Comparison of ENCODE assay signal across 9 cellular contexts in the genomic region with DNA sequence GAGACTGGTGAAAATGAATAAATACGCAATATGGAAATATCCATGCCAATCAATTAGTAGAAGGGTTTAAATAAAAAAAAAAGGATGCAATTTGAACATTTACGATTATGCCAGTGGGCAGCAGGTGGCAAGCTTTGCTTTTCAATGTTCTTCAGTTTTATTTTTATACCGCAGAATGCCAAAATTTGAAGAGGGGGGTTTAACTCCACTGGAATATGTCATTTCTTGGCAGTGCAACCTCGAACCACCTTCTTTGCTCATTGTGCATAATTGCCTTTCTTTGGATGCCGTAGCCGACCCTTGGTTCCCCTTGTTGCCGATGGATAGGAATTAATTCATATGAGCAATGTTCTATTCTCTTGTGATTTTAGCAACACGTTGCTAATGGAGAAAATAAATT.
DNase-seq lines count a peak whose midpoint lies in the region; ATAC-seq and TF ChIP-seq lines count a peak whose summit lies in the region.
"Had no signal": no experiment of that assay in that cellular context is flagged by ENCODE, and none has a peak within 500 bp of the region (broad histone marks: within the 10 kb centered on the region; RNA-seq: fewer than 3 reads in every experiment).

No MANE protein-coding gene starts in this region.

- no peak for ATAC-seq in GM18498 (IDR thresholded peaks at IDR 0.05; ENCODE audit: unreplicated experiment)
- no peak for ATAC-seq in activated T-cell treated with anti-CD3 and anti-CD28 coated beads, Interleukin-2, amount 50 U/mL, for 72 hours (replicated peaks in 1 of 2)
- ATAC-seq in GM21423 (IDR thresholded peaks at IDR 0.05; ENCODE audit: unreplicated experiment), result no peak

- no peaks in the 10 kb centered on the region for H3K36me3 Mint-ChIP-seq in activated T-cell treated with anti-CD3 and anti-CD28 coated beads, Interleukin-2, amount 50 U/mL, for 72 hours (ENCODE audit: insufficient read depth in 2 of 2)

- DNase-seq in GM12864 (ENCODE audit: low read depth) (no peak), RPMI7951 (ENCODE audit: low read depth) (peak; percentile 54), fibroblast of the aortic adventitia (ENCODE audit: low read depth) (peak; percentile 86), retinal pigment epithelial cell (ENCODE audit: low read depth) (no peak), foreskin melanocyte (no peak)
- DNase-seq in activated T-cell treated with anti-CD3 and anti-CD28 coated beads, Interleukin-2, amount 50 U/mL, for 72 hours, result no peak
- DNase-seq: NCI-H2029 treated with DMSO at 0.1 percent for 48 hours had no signal

- peaks cover 22% of the 10 kb centered on the region for H3K27me3 Mint-ChIP-seq in activated T-cell treated with anti-CD3 and anti-CD28 coated beads, Interleukin-2, amount 50 U/mL, for 72 hours (ENCODE audit: low read depth)

- H3K9me3 Mint-ChIP-seq in activated T-cell treated with anti-CD3 and anti-CD28 coated beads, Interleukin-2, amount 50 U/mL, for 72 hours, result no peaks in the 10 kb centered on the region

- H3K4me3 ChIP-seq in GM12864 (ENCODE audit: low read depth, low read length) (no peak overlapping the region), fibroblast of the aortic adventitia (ENCODE audit: low read depth, low read length) (peak overlapping the region; percentile 43), retinal pigment epithelial cell (ENCODE audit: low read length) (no peak overlapping the region)

- H3K27ac Mint-ChIP-seq in activated T-cell treated with anti-CD3 and anti-CD28 coated beads, Interleukin-2, amount 50 U/mL, for 72 hours, result no peak overlapping the region

- H3K4me3 Mint-ChIP-seq in activated T-cell treated with anti-CD3 and anti-CD28 coated beads, Interleukin-2, amount 50 U/mL, for 72 hours, result no peak overlapping the region

- TF ChIP-seq CTCF in GM12864 (IDR thresholded peaks at IDR 0.05; ENCODE audit: low read depth, low read length, missing control alignments), result peak; percentile 2
- peak; percentile 63 for TF ChIP-seq CTCF in fibroblast of the aortic adventitia (IDR thresholded peaks at IDR 0.05; ENCODE audit: insufficient read depth, low read length)
- peak; percentile 23 for TF ChIP-seq CTCF in retinal pigment epithelial cell (conservative IDR thresholded peaks at IDR 0.05; ENCODE audit: low read depth, low read length)

- H3K4me1 Mint-ChIP-seq in activated T-cell treated with anti-CD3 and anti-CD28 coated beads, Interleukin-2, amount 50 U/mL, for 72 hours (ENCODE audit: low read depth), result no peaks in the 10 kb centered on the region

Comparison
In these comparisons a context has a peak if more than half of its experiments do, and no peak if none do; other contexts are left out.
1. DNase-seq: peak in RPMI7951 (single experiment) and fibroblast of the aortic adventitia (single experiment); none in GM12864 (single experiment), retinal pigment epithelial cell (single experiment), foreskin melanocyte (single experiment) and activated T-cell treated with anti-CD3 and anti-CD28 coated beads, Interleukin-2, amount 50 U/mL, for 72 hours (0 of 2).
2. CTCF ChIP-seq: peak in every context shown above with its lines; median percentile 63 in fibroblast of the aortic adventitia; 23 in retinal pigment epithelial cell; 2 in GM12864.